1 cellular context compared by ENCODE assay signal in genomic region chr17:81976332-81977210, GRCh38.
TF ChIP-seq lines count a peak whose summit lies in the region.

No MANE protein-coding gene starts in this region.

TF ChIP-seq in K562, 482 proteins besides CTCF, POLR2A, EP300 and RAD21 (continued from another document and continues in another):
- TF ChIP-seq REST (CRISPR knock-in tag; IDR thresholded peaks at IDR 0.05; ENCODE audit: low read depth) (no peak), NRF1 (conservative IDR thresholded peaks at IDR 0.05 in 1 of 2, IDR thresholded peaks at IDR 0.05 in 1 of 2) (0 out of 4 replicates have a peak, but pooled peaks of 1 of the 2 experiments have one; percentile 5), CTBP1 (IDR thresholded peaks at IDR 0.05; ENCODE audit: borderline replicate concordance) (peak; percentile 50; the same call in 1 of the 2 replicates), ZNF436 (CRISPR knock-in tag; IDR thresholded peaks at IDR 0.05) (no peak), CCNT2 (IDR thresholded peaks at IDR 0.05; ENCODE audit: borderline replicate concordance, extremely low read depth, insufficient read length, low read depth, low read length) (no peak), PPARD (CRISPR knock-in tag; IDR thresholded peaks at IDR 0.05) (no peak), RBM25 (IDR thresholded peaks at IDR 0.05; ENCODE audit: low read depth, low read length, severe bottlenecking) (no peak), NBN (IDR thresholded peaks at IDR 0.05; ENCODE audit: low read depth) (no peak), MEF2A (IDR thresholded peaks at IDR 0.05; ENCODE audit: control insufficient read depth, low read depth, low read length) (no peak), POLR3A (IDR thresholded peaks at IDR 0.05; ENCODE audit: borderline replicate concordance, extremely low read depth, insufficient read depth, insufficient read length) (no peak), POLR2AphosphoS5 (IDR thresholded peaks at IDR 0.05; ENCODE audit: control insufficient read depth, insufficient read depth, low read depth, low read length) (no peak), HMG20B (CRISPR knock-in tag; IDR thresholded peaks at IDR 0.05) (no peak), ASH1L (IDR thresholded peaks at IDR 0.05; ENCODE audit: borderline replicate concordance, low read depth, partially characterized antibody) (no peak), KLF16 (IDR thresholded peaks at IDR 0.05) (no peak), SLC30A9 (CRISPR knock-in tag; IDR thresholded peaks at IDR 0.05) (no peak), STAT5A (IDR thresholded peaks at IDR 0.05; ENCODE audit: borderline replicate concordance, low read length) (no peak), TGIF2 (CRISPR knock-in tag; IDR thresholded peaks at IDR 0.05) (no peak; the same call in 1 of the 2 replicates), CHCHD3 (CRISPR knock-in tag; IDR thresholded peaks at IDR 0.05) (no peak), ZBED1 (IDR thresholded peaks at IDR 0.05) (no peak), TCF3 (CRISPR knock-in tag; IDR thresholded peaks at IDR 0.05) (no peak), ZNF717 (CRISPR knock-in tag; IDR thresholded peaks at IDR 0.05) (no peak), FOXP1 (CRISPR knock-in tag; IDR thresholded peaks at IDR 0.05) (no peak), DNMT1 (IDR thresholded peaks at IDR 0.05) (no peak), TFAM (CRISPR knock-in tag; conservative IDR thresholded peaks at IDR 0.05) (no peak), NCOR1 (IDR thresholded peaks at IDR 0.05) (no peak), KLF10 (CRISPR knock-in tag; IDR thresholded peaks at IDR 0.05) (no peak), ZNF3 (CRISPR knock-in tag; IDR thresholded peaks at IDR 0.05) (no peak), TCF15 (CRISPR knock-in tag; IDR thresholded peaks at IDR 0.05) (no peak), CHD4 (IDR thresholded peaks at IDR 0.05; ENCODE audit: insufficient read depth, insufficient replicate concordance, low read depth, low read length, poor library complexity, severe bottlenecking) (no peak), NFRKB (IDR thresholded peaks at IDR 0.05; ENCODE audit: low read depth) (no peak), SRSF1 (IDR thresholded peaks at IDR 0.05; ENCODE audit: low read depth, low read length) (no peak), FOXA3 (CRISPR knock-in tag; conservative IDR thresholded peaks at IDR 0.05 in 1 of 2, IDR thresholded peaks at IDR 0.05 in 1 of 2) (no peak), YBX1 (IDR thresholded peaks at IDR 0.05) (no peak), CBFA2T3 (IDR thresholded peaks at IDR 0.05) (0 out of 2 replicates have a peak, but pooled peaks have one; percentile 6)
- TF ChIP-seq, protein P1, sequence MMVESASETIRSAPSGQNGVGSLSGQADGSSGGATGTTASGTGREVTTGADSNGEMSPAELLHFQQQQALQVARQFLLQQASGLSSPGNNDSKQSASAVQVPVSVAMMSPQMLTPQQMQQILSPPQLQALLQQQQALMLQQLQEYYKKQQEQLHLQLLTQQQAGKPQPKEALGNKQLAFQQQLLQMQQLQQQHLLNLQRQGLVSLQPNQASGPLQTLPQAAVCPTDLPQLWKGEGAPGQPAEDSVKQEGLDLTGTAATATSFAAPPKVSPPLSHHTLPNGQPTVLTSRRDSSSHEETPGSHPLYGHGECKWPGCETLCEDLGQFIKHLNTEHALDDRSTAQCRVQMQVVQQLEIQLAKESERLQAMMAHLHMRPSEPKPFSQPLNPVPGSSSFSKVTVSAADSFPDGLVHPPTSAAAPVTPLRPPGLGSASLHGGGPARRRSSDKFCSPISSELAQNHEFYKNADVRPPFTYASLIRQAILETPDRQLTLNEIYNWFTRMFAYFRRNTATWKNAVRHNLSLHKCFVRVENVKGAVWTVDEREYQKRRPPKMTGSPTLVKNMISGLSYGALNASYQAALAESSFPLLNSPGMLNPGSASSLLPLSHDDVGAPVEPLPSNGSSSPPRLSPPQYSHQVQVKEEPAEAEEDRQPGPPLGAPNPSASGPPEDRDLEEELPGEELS (CRISPR knock-in tag; IDR thresholded peaks at IDR 0.05; ENCODE audit: borderline replicate concordance): no peak
- TF ChIP-seq, protein P2, sequence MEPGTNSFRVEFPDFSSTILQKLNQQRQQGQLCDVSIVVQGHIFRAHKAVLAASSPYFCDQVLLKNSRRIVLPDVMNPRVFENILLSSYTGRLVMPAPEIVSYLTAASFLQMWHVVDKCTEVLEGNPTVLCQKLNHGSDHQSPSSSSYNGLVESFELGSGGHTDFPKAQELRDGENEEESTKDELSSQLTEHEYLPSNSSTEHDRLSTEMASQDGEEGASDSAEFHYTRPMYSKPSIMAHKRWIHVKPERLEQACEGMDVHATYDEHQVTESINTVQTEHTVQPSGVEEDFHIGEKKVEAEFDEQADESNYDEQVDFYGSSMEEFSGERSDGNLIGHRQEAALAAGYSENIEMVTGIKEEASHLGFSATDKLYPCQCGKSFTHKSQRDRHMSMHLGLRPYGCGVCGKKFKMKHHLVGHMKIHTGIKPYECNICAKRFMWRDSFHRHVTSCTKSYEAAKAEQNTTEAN (CRISPR knock-in tag; IDR thresholded peaks at IDR 0.05): no peak
- TF ChIP-seq, protein P3, sequence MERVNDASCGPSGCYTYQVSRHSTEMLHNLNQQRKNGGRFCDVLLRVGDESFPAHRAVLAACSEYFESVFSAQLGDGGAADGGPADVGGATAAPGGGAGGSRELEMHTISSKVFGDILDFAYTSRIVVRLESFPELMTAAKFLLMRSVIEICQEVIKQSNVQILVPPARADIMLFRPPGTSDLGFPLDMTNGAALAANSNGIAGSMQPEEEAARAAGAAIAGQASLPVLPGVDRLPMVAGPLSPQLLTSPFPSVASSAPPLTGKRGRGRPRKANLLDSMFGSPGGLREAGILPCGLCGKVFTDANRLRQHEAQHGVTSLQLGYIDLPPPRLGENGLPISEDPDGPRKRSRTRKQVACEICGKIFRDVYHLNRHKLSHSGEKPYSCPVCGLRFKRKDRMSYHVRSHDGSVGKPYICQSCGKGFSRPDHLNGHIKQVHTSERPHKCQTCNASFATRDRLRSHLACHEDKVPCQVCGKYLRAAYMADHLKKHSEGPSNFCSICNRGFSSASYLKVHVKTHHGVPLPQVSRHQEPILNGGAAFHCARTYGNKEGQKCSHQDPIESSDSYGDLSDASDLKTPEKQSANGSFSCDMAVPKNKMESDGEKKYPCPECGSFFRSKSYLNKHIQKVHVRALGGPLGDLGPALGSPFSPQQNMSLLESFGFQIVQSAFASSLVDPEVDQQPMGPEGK (CRISPR knock-in tag; IDR thresholded peaks at IDR 0.05; ENCODE audit: borderline replicate concordance): no peak
- TF ChIP-seq, protein P4, sequence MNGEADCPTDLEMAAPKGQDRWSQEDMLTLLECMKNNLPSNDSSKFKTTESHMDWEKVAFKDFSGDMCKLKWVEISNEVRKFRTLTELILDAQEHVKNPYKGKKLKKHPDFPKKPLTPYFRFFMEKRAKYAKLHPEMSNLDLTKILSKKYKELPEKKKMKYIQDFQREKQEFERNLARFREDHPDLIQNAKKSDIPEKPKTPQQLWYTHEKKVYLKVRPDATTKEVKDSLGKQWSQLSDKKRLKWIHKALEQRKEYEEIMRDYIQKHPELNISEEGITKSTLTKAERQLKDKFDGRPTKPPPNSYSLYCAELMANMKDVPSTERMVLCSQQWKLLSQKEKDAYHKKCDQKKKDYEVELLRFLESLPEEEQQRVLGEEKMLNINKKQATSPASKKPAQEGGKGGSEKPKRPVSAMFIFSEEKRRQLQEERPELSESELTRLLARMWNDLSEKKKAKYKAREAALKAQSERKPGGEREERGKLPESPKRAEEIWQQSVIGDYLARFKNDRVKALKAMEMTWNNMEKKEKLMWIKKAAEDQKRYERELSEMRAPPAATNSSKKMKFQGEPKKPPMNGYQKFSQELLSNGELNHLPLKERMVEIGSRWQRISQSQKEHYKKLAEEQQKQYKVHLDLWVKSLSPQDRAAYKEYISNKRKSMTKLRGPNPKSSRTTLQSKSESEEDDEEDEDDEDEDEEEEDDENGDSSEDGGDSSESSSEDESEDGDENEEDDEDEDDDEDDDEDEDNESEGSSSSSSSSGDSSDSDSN (IDR thresholded peaks at IDR 0.05; ENCODE audit: borderline replicate concordance in 1 of 2, low read depth in 2 of 2, low read length in 2 of 2): 0 out of 4 replicates have a peak, but pooled peaks of 1 of the 2 experiments have one; percentile 8
- TF ChIP-seq, protein P5, sequence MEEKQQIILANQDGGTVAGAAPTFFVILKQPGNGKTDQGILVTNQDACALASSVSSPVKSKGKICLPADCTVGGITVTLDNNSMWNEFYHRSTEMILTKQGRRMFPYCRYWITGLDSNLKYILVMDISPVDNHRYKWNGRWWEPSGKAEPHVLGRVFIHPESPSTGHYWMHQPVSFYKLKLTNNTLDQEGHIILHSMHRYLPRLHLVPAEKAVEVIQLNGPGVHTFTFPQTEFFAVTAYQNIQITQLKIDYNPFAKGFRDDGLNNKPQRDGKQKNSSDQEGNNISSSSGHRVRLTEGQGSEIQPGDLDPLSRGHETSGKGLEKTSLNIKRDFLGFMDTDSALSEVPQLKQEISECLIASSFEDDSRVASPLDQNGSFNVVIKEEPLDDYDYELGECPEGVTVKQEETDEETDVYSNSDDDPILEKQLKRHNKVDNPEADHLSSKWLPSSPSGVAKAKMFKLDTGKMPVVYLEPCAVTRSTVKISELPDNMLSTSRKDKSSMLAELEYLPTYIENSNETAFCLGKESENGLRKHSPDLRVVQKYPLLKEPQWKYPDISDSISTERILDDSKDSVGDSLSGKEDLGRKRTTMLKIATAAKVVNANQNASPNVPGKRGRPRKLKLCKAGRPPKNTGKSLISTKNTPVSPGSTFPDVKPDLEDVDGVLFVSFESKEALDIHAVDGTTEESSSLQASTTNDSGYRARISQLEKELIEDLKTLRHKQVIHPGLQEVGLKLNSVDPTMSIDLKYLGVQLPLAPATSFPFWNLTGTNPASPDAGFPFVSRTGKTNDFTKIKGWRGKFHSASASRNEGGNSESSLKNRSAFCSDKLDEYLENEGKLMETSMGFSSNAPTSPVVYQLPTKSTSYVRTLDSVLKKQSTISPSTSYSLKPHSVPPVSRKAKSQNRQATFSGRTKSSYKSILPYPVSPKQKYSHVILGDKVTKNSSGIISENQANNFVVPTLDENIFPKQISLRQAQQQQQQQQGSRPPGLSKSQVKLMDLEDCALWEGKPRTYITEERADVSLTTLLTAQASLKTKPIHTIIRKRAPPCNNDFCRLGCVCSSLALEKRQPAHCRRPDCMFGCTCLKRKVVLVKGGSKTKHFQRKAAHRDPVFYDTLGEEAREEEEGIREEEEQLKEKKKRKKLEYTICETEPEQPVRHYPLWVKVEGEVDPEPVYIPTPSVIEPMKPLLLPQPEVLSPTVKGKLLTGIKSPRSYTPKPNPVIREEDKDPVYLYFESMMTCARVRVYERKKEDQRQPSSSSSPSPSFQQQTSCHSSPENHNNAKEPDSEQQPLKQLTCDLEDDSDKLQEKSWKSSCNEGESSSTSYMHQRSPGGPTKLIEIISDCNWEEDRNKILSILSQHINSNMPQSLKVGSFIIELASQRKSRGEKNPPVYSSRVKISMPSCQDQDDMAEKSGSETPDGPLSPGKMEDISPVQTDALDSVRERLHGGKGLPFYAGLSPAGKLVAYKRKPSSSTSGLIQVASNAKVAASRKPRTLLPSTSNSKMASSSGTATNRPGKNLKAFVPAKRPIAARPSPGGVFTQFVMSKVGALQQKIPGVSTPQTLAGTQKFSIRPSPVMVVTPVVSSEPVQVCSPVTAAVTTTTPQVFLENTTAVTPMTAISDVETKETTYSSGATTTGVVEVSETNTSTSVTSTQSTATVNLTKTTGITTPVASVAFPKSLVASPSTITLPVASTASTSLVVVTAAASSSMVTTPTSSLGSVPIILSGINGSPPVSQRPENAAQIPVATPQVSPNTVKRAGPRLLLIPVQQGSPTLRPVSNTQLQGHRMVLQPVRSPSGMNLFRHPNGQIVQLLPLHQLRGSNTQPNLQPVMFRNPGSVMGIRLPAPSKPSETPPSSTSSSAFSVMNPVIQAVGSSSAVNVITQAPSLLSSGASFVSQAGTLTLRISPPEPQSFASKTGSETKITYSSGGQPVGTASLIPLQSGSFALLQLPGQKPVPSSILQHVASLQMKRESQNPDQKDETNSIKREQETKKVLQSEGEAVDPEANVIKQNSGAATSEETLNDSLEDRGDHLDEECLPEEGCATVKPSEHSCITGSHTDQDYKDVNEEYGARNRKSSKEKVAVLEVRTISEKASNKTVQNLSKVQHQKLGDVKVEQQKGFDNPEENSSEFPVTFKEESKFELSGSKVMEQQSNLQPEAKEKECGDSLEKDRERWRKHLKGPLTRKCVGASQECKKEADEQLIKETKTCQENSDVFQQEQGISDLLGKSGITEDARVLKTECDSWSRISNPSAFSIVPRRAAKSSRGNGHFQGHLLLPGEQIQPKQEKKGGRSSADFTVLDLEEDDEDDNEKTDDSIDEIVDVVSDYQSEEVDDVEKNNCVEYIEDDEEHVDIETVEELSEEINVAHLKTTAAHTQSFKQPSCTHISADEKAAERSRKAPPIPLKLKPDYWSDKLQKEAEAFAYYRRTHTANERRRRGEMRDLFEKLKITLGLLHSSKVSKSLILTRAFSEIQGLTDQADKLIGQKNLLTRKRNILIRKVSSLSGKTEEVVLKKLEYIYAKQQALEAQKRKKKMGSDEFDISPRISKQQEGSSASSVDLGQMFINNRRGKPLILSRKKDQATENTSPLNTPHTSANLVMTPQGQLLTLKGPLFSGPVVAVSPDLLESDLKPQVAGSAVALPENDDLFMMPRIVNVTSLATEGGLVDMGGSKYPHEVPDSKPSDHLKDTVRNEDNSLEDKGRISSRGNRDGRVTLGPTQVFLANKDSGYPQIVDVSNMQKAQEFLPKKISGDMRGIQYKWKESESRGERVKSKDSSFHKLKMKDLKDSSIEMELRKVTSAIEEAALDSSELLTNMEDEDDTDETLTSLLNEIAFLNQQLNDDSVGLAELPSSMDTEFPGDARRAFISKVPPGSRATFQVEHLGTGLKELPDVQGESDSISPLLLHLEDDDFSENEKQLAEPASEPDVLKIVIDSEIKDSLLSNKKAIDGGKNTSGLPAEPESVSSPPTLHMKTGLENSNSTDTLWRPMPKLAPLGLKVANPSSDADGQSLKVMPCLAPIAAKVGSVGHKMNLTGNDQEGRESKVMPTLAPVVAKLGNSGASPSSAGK (IDR thresholded peaks at IDR 0.05): peak; percentile 98
